Comparison of ENCODE assay signal across 8 cellular contexts in genomic region chr10:62264702-62265436, GRCh38. TPM values are rescaled to one million over a fixed set of nuclear protein-coding genes. Genes with fewer than 3 reads are reported as not detected.
DNase-seq lines count a peak whose midpoint lies in the region; ATAC-seq and TF ChIP-seq lines count a peak whose summit lies in the region.

No MANE protein-coding gene starts in this region.

- POLR2A ChIA-PET in naive thymus-derived CD4-positive, alpha-beta T cell (lab: Charles Lee) = no interaction called here
- POLR2A ChIA-PET in activated CD4-positive, alpha-beta memory T cell treated with anti-CD3 and anti-CD28 coated beads for 36 hours (lab: Charles Lee) = interaction anchor here (1.0 to 1.7 kb wide), 3 partner anchors 11 to 368 kb away, joined by 3 to 5 read pairs (median 3); no protein-coding TSS in a partner anchor

- ATAC-seq in naive thymus-derived CD4-positive, alpha-beta T cell = peak; percentile 42

- TF ChIP-seq POLR2A in lower leg skin (IDR thresholded peaks at IDR 0.05) = no peak

- H3K36me3 ChIP-seq in naive thymus-derived CD4-positive, alpha-beta T cell (ENCODE audit: control insufficient read depth in 2 of 3, insufficient read depth in 3 of 3, low read length in 3 of 3) = no peaks in the 10 kb centered on the region

- no peaks in the 10 kb centered on the region for H3K27me3 Mint-ChIP-seq in HFFc6 (ENCODE audit: insufficient read depth)
- no peaks in the 10 kb centered on the region for H3K27me3 Mint-ChIP-seq in endothelial cell (ENCODE audit: unreplicated experiment)
- H3K27me3 Mint-ChIP-seq in naive thymus-derived CD4-positive, alpha-beta T cell = peaks cover 0 to 22% (median 7%) of the 10 kb centered on the region in 5 donors
- H3K27me3 Mint-ChIP-seq in activated CD4-positive, alpha-beta memory T cell treated with anti-CD3 and anti-CD28 coated beads for 36 hours = peaks cover 3% of the 10 kb centered on the region

- WGBS in lower leg skin, 2 donors = 9 to 13% methylated on average over 1 of the region's 1 CpG

- H3K27ac Mint-ChIP-seq in HFFc6 (peak overlapping the region; percentile 2; the same call in 1 of the 2 replicates), endothelial cell (ENCODE audit: unreplicated experiment) (no peak overlapping the region)
- peak overlapping the region in 1 of 9 donors; percentile 9 for H3K27ac Mint-ChIP-seq in naive thymus-derived CD4-positive, alpha-beta T cell
- no peak overlapping the region for H3K27ac Mint-ChIP-seq in activated CD4-positive, alpha-beta memory T cell treated with anti-CD3 and anti-CD28 coated beads for 36 hours

- H3K36me3 Mint-ChIP-seq in HFFc6 (ENCODE audit: low read depth) (peaks cover 2% of the 10 kb centered on the region), endothelial cell (ENCODE audit: low read depth, unreplicated experiment) (no peaks in the 10 kb centered on the region)
- peaks cover 0 to 1% (median 0%) of the 10 kb centered on the region in 5 donors for H3K36me3 Mint-ChIP-seq in naive thymus-derived CD4-positive, alpha-beta T cell
- no peaks in the 10 kb centered on the region for H3K36me3 Mint-ChIP-seq in activated CD4-positive, alpha-beta memory T cell treated with anti-CD3 and anti-CD28 coated beads for 36 hours

- H3K4me3 Mint-ChIP-seq in HFFc6 (no peak overlapping the region), endothelial cell (ENCODE audit: unreplicated experiment) (no peak overlapping the region)
- no peak overlapping the region for H3K4me3 Mint-ChIP-seq in naive thymus-derived CD4-positive, alpha-beta T cell
- no peak overlapping the region for H3K4me3 Mint-ChIP-seq in activated CD4-positive, alpha-beta memory T cell treated with anti-CD3 and anti-CD28 coated beads for 36 hours

- peaks cover 0 to 5% of the 10 kb centered on the region in 2 donors for H3K4me1 ChIP-seq in naive thymus-derived CD4-positive, alpha-beta T cell (ENCODE audit: control insufficient read depth in 2 of 2, insufficient read depth in 2 of 2, low read length in 2 of 2)

- H3K27ac ChIP-seq in naive thymus-derived CD4-positive, alpha-beta T cell (ENCODE audit: low read depth, low read length) = no peak overlapping the region

- no peak overlapping the region for H3K4me3 ChIP-seq in naive thymus-derived CD4-positive, alpha-beta T cell (ENCODE audit: low read length)
- no peak overlapping the region for H3K4me3 ChIP-seq in lower leg skin (ENCODE audit: low read depth, poor library complexity, severe bottlenecking)

- DNase-seq in NCI-H2081 (lab: John Stamatoyannopoulos, UW) (peak; percentile 1 to 45), NCI-H2081 treated with DMSO at 0.1 percent for 48 hours (lab: John Stamatoyannopoulos, UW) (no peak), HFFc6 (peak; percentile 91), NOMO-1 treated with dmso at 0.1 percent for 144 hours (lab: John Stamatoyannopoulos, UW; ENCODE audit: unreplicated experiment) (peak; percentile 4), endothelial cell (ENCODE audit: low spot score) (peak; percentile 11), lower leg skin (ENCODE audit: low spot score in 2 of 2) (no peak)
- peak in 2 of 9 donors; percentile 14 to 20 for DNase-seq in naive thymus-derived CD4-positive, alpha-beta T cell
- DNase-seq in activated CD4-positive, alpha-beta memory T cell treated with anti-CD3 and anti-CD28 coated beads for 36 hours = no peak

- peaks cover 78% of the 10 kb centered on the region for H3K4me1 Mint-ChIP-seq in HFFc6 (ENCODE audit: low read depth)
- H3K4me1 Mint-ChIP-seq in endothelial cell (ENCODE audit: unreplicated experiment) = peaks cover 4% of the 10 kb centered on the region
- H3K4me1 Mint-ChIP-seq in naive thymus-derived CD4-positive, alpha-beta T cell = peaks cover 9 to 19% (median 10%) of the 10 kb centered on the region in 7 donors
- H3K4me1 Mint-ChIP-seq in activated CD4-positive, alpha-beta memory T cell treated with anti-CD3 and anti-CD28 coated beads for 36 hours (ENCODE audit: low read depth) = peaks cover 28% of the 10 kb centered on the region

- intact Hi-C loops in naive thymus-derived CD4-positive, alpha-beta T cell (cut with micrococcal nuclease) = loop anchor here (1.0 to 10.0 kb wide), 14 partner anchors 14 to 980 kb away; partner anchors contain the start of genes EGR2 (in 2 of the 2), ZNF365 (in 2 of the 2) and ARID5B (in 1 of the 2)
- intact Hi-C loops in lower leg skin (cut with DNase I; ENCODE audit: low total_unique reads) = no loop called here
- intact Hi-C loops in activated CD4-positive, alpha-beta memory T cell treated with anti-CD3 and anti-CD28 coated beads for 36 hours (cut with micrococcal nuclease) = loop anchor here (2.0 kb wide), 1 partner anchor 160 kb away; no protein-coding TSS in a partner anchor

- no peaks in the 10 kb centered on the region for H3K9me3 ChIP-seq in naive thymus-derived CD4-positive, alpha-beta T cell (ENCODE audit: control insufficient read depth in 2 of 3, low read length in 3 of 3)

- CTCF ChIA-PET in naive thymus-derived CD4-positive, alpha-beta T cell (lab: Charles Lee) = interaction anchor here (0.6 to 1.7 kb wide), 6 partner anchors 12 to 227 kb away, joined by 3 to 5 read pairs (median 4); no protein-coding TSS in a partner anchor
- CTCF ChIA-PET in activated CD4-positive, alpha-beta memory T cell treated with anti-CD3 and anti-CD28 coated beads for 36 hours (lab: Charles Lee) = interaction anchor here (0.6 to 3.0 kb wide), 26 partner anchors 9 to 819 kb away, joined by 3 to 17 read pairs (median 3); no protein-coding TSS in a partner anchor

- H3K27me3 ChIP-seq in naive thymus-derived CD4-positive, alpha-beta T cell (ENCODE audit: control insufficient read depth in 2 of 2, insufficient read depth in 2 of 2, low read length in 2 of 2) = peaks cover 0 to 6% of the 10 kb centered on the region in 2 donors

- no peaks in the 10 kb centered on the region for H3K9me3 Mint-ChIP-seq in HFFc6
- no peaks in the 10 kb centered on the region for H3K9me3 Mint-ChIP-seq in endothelial cell (ENCODE audit: unreplicated experiment)
- H3K9me3 Mint-ChIP-seq in naive thymus-derived CD4-positive, alpha-beta T cell = no peaks in the 10 kb centered on the region
- no peaks in the 10 kb centered on the region for H3K9me3 Mint-ChIP-seq in activated CD4-positive, alpha-beta memory T cell treated with anti-CD3 and anti-CD28 coated beads for 36 hours

- peak; percentile 85 for TF ChIP-seq CTCF in HFFc6 (IDR thresholded peaks at IDR 0.05)
- TF ChIP-seq CTCF in endothelial cell (IDR thresholded peaks at IDR 0.05; ENCODE audit: unreplicated experiment) = peak; percentile 77
- TF ChIP-seq CTCF in lower leg skin (IDR thresholded peaks at IDR 0.05) = no peak

RNA-seq across cellular contexts. Expression of gene RTKN2, which starts 3.8 kb away (rescaled TPM):
- 1 to 10 TPM; 2.9 to 5.5 (median 4.6) TPM for total RNA-seq in HFFc6 (2021; fragmentation: NEBNext Ultra II Directional; extraction: Animal tissue kit (Norgen Biotek cat#: 25700))
- 1.7 TPM for total RNA-seq in endothelial cell (ENCODE audit: unreplicated experiment)
- 1 to 10 TPM; 1.4 to 7.8 (median 3.0) TPM for total RNA-seq in naive thymus-derived CD4-positive, alpha-beta T cell
- polyA plus RNA-seq in naive thymus-derived CD4-positive, alpha-beta T cell = 1 to 10 TPM; 1.7 to 5.1 TPM
- total RNA-seq in lower leg skin = under 1 TPM; 0.61 to 0.97 (median 0.78) TPM
- total RNA-seq in activated CD4-positive, alpha-beta memory T cell treated with anti-CD3 and anti-CD28 coated beads for 36 hours = 1 to 10 TPM; 5.1 to 5.9 TPM

Comparison
In these comparisons a context has a peak if more than half of its experiments do, and no peak if none do; other contexts are left out.
1. DNase-seq: peak in NCI-H2081 (2 of 2), HFFc6 (single experiment), NOMO-1 treated with dmso at 0.1 percent for 144 hours (single experiment) and endothelial cell (single experiment); none in NCI-H2081 treated with DMSO at 0.1 percent for 48 hours (single experiment), lower leg skin (0 of 2) and activated CD4-positive, alpha-beta memory T cell treated with anti-CD3 and anti-CD28 coated beads for 36 hours (single experiment).
2. CTCF ChIP-seq: peak in HFFc6 (single experiment) and endothelial cell (single experiment); none in lower leg skin (0 of 3).